In the genomic region with DNA sequence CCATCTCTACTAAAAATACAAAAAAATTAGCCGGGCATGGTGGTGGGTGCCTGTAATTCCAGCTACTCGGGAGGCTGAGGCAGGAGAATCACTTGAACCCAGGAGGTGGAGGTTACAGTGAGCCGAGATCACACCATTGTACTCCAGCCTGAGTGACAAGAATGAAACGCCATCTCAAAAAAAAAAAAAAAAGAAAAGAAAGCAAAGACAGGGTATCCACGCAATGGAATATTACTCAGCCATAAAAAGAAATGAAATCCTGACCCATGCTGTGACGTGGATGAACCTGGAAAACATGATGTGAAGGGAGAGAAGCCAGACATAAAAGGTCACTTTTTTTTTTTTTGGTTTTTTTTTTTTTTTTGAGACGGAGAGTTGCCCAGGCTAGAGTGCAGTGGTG, we compare ENCODE assay signal across 1 cellular context. TPM values are rescaled to one million over a fixed set of nuclear protein-coding genes. Genes with fewer than 3 reads are reported as not detected.
"Had no signal": no experiment of that assay in that cellular context is flagged by ENCODE, and none has a peak within 500 bp of the region (broad histone marks: within the 10 kb centered on the region; RNA-seq: fewer than 3 reads in every experiment).

No MANE protein-coding gene starts in this region.

RNA-seq across cellular contexts. Expression of a gene that starts 7.9 kb away (rescaled TPM):
- total RNA-seq: natural killer cell treated with Interleukin-12 subunit alpha and Interleukin-12 subunit beta and Interleukin-15 and Interleukin-18, amount 100 ng/mL, for 72 hours had no signal
